In genomic region chr21:34695434-34695833, GRCh38 we compare ENCODE assay signal across 14 cellular contexts. TPM values are rescaled to one million over a fixed set of nuclear protein-coding genes. Genes with fewer than 3 reads are reported as not detected.
DNase-seq lines count a peak whose midpoint lies in the region; ATAC-seq lines count a peak whose summit lies in the region.
"Had no signal": no experiment of that assay in that cellular context is flagged by ENCODE, and none has a peak within 500 bp of the region (broad histone marks: within the 10 kb centered on the region; RNA-seq: fewer than 3 reads in every experiment).

No MANE protein-coding gene starts in this region.

- no peak overlapping the region for H3K4me3 Mint-ChIP-seq in effector memory CD8-positive, alpha-beta T cell
- H3K4me3 Mint-ChIP-seq: WTC11 had no signal

- peaks cover 31 to 34% of the 10 kb centered on the region in 2 donors for H3K27me3 Mint-ChIP-seq in effector memory CD8-positive, alpha-beta T cell

- no peaks in the 10 kb centered on the region for H3K36me3 Mint-ChIP-seq in effector memory CD8-positive, alpha-beta T cell (ENCODE audit: insufficient read depth)

- peaks cover 0 to 1% of the 10 kb centered on the region in 2 donors for H3K4me1 Mint-ChIP-seq in effector memory CD8-positive, alpha-beta T cell (ENCODE audit: low read depth in 2 of 2)

- DNase-seq in EL (peak; percentile 48), LHCN-M2 (ENCODE audit: low read depth) (peak; percentile 23), NCI-H1417 treated with DMSO at 0.1 percent for 48 hours (lab: John Stamatoyannopoulos, UW) (no peak), NCI-H345 treated with DMSO at 0.1 percent for 48 hours (lab: John Stamatoyannopoulos, UW; ENCODE audit: unreplicated experiment) (no peak), NCI-H748 treated with DMSO at 0.1 percent for 48 hours (lab: John Stamatoyannopoulos, UW) (no peak)
- no peak for DNase-seq in effector memory CD8-positive, alpha-beta T cell
- DNase-seq: amygdala, left ventricle myocardium superior, NCI-H510A treated with DMSO at 0.1 percent for 48 hours, pancreas had no signal

- H3K27ac Mint-ChIP-seq in effector memory CD8-positive, alpha-beta T cell, result no peak overlapping the region
- H3K27ac Mint-ChIP-seq: WTC11 had no signal

- no peaks in the 10 kb centered on the region for H3K9me3 Mint-ChIP-seq in effector memory CD8-positive, alpha-beta T cell

- ATAC-seq in GM19043 (IDR thresholded peaks at IDR 0.05; ENCODE audit: low read depth, unreplicated experiment) (peak; percentile 73), HG02759 (IDR thresholded peaks at IDR 0.05; ENCODE audit: unreplicated experiment) (peak; percentile 93)
- ATAC-seq in effector memory CD8-positive, alpha-beta T cell (replicated peaks), result no peak
- ATAC-seq: left ventricle myocardium superior, WTC11 had no signal

RNA-seq across cellular contexts. Expression of gene CLIC6, which starts 26.6 kb away (rescaled TPM):
- total RNA-seq in LHCN-M2 (2014; rRNA removed), result not detected in 2 replicates
- 0.01 TPM for polyA plus RNA-seq in LHCN-M2 (2012)
- total RNA-seq: MCF 10A had no signal

Comparison
In these comparisons a context has a peak if more than half of its experiments do, and no peak if none do; other contexts are left out.
1. DNase-seq: peak in EL (single experiment) and LHCN-M2 (single experiment); none in effector memory CD8-positive, alpha-beta T cell (0 of 3), NCI-H1417 treated with DMSO at 0.1 percent for 48 hours (single experiment), NCI-H345 treated with DMSO at 0.1 percent for 48 hours (single experiment) and NCI-H748 treated with DMSO at 0.1 percent for 48 hours (single experiment).